1 cellular context compared by ENCODE assay signal in the genomic region with DNA sequence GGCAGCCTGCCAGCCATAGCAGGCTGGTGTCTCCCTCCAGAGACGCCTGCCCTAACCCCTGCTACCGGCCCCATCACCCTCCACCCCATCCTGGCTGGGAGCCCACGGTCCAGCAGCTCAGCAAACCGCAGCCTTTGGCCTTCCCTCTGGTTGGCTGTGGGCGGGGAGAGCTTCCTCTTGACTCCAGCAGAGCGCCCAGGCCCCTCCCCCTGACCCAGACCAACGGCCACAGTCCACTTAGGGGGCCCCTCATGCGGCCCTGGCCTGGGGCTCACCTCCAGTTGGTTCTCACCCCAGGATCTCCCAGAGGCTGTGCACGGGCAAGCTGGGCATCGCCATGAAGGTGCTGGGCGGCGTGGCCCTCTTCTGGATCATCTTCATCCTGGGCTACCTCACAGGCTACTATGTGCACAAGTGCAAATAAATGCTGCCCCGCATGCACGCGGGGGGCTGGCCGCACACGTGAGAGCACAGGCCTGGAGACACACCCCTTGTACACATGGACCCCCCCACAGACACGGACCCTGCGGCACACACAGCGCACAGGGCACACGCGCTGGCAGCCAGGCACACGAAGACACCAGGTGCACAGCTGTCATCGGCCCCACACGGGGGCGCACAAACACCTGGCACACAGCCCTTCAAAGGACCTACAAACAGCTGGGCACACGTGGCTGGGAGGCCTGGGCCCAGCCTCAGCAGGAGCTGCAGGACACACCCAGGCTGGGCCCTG.
TF ChIP-seq lines count a peak whose summit lies in the region.

No MANE protein-coding gene starts in this region.

TF ChIP-seq in K562, 482 proteins besides CTCF, POLR2A, EP300 and RAD21 (continued from another document and continues in another):
- 0 out of 2 replicates have a peak, but pooled peaks have one; percentile 93 for TF ChIP-seq RERE (CRISPR knock-in tag; IDR thresholded peaks at IDR 0.05; ENCODE audit: borderline replicate concordance)
- TF ChIP-seq, protein P1, sequence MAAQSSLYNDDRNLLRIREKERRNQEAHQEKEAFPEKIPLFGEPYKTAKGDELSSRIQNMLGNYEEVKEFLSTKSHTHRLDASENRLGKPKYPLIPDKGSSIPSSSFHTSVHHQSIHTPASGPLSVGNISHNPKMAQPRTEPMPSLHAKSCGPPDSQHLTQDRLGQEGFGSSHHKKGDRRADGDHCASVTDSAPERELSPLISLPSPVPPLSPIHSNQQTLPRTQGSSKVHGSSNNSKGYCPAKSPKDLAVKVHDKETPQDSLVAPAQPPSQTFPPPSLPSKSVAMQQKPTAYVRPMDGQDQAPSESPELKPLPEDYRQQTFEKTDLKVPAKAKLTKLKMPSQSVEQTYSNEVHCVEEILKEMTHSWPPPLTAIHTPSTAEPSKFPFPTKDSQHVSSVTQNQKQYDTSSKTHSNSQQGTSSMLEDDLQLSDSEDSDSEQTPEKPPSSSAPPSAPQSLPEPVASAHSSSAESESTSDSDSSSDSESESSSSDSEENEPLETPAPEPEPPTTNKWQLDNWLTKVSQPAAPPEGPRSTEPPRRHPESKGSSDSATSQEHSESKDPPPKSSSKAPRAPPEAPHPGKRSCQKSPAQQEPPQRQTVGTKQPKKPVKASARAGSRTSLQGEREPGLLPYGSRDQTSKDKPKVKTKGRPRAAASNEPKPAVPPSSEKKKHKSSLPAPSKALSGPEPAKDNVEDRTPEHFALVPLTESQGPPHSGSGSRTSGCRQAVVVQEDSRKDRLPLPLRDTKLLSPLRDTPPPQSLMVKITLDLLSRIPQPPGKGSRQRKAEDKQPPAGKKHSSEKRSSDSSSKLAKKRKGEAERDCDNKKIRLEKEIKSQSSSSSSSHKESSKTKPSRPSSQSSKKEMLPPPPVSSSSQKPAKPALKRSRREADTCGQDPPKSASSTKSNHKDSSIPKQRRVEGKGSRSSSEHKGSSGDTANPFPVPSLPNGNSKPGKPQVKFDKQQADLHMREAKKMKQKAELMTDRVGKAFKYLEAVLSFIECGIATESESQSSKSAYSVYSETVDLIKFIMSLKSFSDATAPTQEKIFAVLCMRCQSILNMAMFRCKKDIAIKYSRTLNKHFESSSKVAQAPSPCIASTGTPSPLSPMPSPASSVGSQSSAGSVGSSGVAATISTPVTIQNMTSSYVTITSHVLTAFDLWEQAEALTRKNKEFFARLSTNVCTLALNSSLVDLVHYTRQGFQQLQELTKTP (IDR thresholded peaks at IDR 0.05; ENCODE audit: low read depth in 1 of 2, partially characterized antibody in 2 of 2) = no peak
- TF ChIP-seq ASH1L (IDR thresholded peaks at IDR 0.05; ENCODE audit: borderline replicate concordance, low read depth, partially characterized antibody) = no peak
- no peak for TF ChIP-seq MEF2A (IDR thresholded peaks at IDR 0.05; ENCODE audit: control insufficient read depth, low read depth, low read length)
- TF ChIP-seq, protein P2, sequence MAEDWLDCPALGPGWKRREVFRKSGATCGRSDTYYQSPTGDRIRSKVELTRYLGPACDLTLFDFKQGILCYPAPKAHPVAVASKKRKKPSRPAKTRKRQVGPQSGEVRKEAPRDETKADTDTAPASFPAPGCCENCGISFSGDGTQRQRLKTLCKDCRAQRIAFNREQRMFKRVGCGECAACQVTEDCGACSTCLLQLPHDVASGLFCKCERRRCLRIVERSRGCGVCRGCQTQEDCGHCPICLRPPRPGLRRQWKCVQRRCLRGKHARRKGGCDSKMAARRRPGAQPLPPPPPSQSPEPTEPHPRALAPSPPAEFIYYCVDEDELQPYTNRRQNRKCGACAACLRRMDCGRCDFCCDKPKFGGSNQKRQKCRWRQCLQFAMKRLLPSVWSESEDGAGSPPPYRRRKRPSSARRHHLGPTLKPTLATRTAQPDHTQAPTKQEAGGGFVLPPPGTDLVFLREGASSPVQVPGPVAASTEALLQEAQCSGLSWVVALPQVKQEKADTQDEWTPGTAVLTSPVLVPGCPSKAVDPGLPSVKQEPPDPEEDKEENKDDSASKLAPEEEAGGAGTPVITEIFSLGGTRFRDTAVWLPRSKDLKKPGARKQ (CRISPR knock-in tag; IDR thresholded peaks at IDR 0.05) = no peak
- no peak for TF ChIP-seq CSDE1 (IDR thresholded peaks at IDR 0.05)
- no peak for TF ChIP-seq SP2 (IDR thresholded peaks at IDR 0.05; ENCODE audit: extremely low read depth, low read depth, low read length, poor library complexity, severe bottlenecking)
- TF ChIP-seq NFRKB (IDR thresholded peaks at IDR 0.05; ENCODE audit: low read depth) = no peak
- no peak for TF ChIP-seq BDP1 (IDR thresholded peaks at IDR 0.05; ENCODE audit: insufficient read depth, insufficient read length)
- peak; percentile 88 for TF ChIP-seq RBM22 (IDR thresholded peaks at IDR 0.05; ENCODE audit: low read depth, low read length, poor library complexity, severe bottlenecking)
- TF ChIP-seq KAT2B (IDR thresholded peaks at IDR 0.05; ENCODE audit: low read depth, low read length) = peak; percentile 53
- TF ChIP-seq ZFP30 (CRISPR knock-in tag; IDR thresholded peaks at IDR 0.05; ENCODE audit: borderline replicate concordance) = no peak
- TF ChIP-seq CCAR2 (IDR thresholded peaks at IDR 0.05; ENCODE audit: low read depth, low read length) = no peak
- TF ChIP-seq MCM3 (IDR thresholded peaks at IDR 0.05) = no peak
- no peak for TF ChIP-seq IRF2 (CRISPR knock-in tag; IDR thresholded peaks at IDR 0.05)
- TF ChIP-seq, protein P3, sequence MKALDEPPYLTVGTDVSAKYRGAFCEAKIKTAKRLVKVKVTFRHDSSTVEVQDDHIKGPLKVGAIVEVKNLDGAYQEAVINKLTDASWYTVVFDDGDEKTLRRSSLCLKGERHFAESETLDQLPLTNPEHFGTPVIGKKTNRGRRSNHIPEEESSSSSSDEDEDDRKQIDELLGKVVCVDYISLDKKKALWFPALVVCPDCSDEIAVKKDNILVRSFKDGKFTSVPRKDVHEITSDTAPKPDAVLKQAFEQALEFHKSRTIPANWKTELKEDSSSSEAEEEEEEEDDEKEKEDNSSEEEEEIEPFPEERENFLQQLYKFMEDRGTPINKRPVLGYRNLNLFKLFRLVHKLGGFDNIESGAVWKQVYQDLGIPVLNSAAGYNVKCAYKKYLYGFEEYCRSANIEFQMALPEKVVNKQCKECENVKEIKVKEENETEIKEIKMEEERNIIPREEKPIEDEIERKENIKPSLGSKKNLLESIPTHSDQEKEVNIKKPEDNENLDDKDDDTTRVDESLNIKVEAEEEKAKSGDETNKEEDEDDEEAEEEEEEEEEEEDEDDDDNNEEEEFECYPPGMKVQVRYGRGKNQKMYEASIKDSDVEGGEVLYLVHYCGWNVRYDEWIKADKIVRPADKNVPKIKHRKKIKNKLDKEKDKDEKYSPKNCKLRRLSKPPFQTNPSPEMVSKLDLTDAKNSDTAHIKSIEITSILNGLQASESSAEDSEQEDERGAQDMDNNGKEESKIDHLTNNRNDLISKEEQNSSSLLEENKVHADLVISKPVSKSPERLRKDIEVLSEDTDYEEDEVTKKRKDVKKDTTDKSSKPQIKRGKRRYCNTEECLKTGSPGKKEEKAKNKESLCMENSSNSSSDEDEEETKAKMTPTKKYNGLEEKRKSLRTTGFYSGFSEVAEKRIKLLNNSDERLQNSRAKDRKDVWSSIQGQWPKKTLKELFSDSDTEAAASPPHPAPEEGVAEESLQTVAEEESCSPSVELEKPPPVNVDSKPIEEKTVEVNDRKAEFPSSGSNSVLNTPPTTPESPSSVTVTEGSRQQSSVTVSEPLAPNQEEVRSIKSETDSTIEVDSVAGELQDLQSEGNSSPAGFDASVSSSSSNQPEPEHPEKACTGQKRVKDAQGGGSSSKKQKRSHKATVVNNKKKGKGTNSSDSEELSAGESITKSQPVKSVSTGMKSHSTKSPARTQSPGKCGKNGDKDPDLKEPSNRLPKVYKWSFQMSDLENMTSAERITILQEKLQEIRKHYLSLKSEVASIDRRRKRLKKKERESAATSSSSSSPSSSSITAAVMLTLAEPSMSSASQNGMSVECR (CRISPR knock-in tag; IDR thresholded peaks at IDR 0.05) = peak; percentile 92
- no peak for TF ChIP-seq PHF21A (IDR thresholded peaks at IDR 0.05; ENCODE audit: borderline replicate concordance, low read depth)
- TF ChIP-seq, protein P4, sequence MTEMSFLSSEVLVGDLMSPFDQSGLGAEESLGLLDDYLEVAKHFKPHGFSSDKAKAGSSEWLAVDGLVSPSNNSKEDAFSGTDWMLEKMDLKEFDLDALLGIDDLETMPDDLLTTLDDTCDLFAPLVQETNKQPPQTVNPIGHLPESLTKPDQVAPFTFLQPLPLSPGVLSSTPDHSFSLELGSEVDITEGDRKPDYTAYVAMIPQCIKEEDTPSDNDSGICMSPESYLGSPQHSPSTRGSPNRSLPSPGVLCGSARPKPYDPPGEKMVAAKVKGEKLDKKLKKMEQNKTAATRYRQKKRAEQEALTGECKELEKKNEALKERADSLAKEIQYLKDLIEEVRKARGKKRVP (CRISPR knock-in tag; IDR thresholded peaks at IDR 0.05) = no peak
- no peak for TF ChIP-seq RBM15 (IDR thresholded peaks at IDR 0.05; ENCODE audit: insufficient read depth, low read length)
- peak; percentile 41; the same call in 1 of the 2 replicates for TF ChIP-seq E2F3 (CRISPR knock-in tag; IDR thresholded peaks at IDR 0.05)
- TF ChIP-seq GTF3C2 (IDR thresholded peaks at IDR 0.05; ENCODE audit: borderline replicate concordance, extremely low read depth, insufficient read length) = no peak
- TF ChIP-seq SMAD1 (IDR thresholded peaks at IDR 0.05; ENCODE audit: low read depth, low read length, partially characterized antibody) = no peak
- peak; percentile 82 to 86; a peak in 2 of 4 replicates for TF ChIP-seq SIN3A (IDR thresholded peaks at IDR 0.05; ENCODE audit: borderline replicate concordance in 2 of 2, control insufficient read depth in 1 of 2, low read depth in 2 of 2, low read length in 2 of 2)
- peak; percentile 83 for TF ChIP-seq CTBP1 (IDR thresholded peaks at IDR 0.05; ENCODE audit: borderline replicate concordance)
- TF ChIP-seq, protein P5, sequence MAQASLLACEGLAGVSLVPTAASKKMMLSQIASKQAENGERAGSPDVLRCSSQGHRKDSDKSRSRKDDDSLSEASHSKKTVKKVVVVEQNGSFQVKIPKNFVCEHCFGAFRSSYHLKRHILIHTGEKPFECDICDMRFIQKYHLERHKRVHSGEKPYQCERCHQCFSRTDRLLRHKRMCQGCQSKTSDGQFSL (CRISPR knock-in tag; IDR thresholded peaks at IDR 0.05) = peak; percentile 91
- TF ChIP-seq, protein P5 (tag; IDR thresholded peaks at IDR 0.05) = peak in 1 of 2 experiments; percentile 34; a peak in 1 of 4 replicates
- TF ChIP-seq ZNF124 (CRISPR knock-in tag; IDR thresholded peaks at IDR 0.05) = no peak
- TF ChIP-seq, protein P6, sequence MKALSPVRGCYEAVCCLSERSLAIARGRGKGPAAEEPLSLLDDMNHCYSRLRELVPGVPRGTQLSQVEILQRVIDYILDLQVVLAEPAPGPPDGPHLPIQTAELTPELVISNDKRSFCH (CRISPR knock-in tag; IDR thresholded peaks at IDR 0.05) = no peak
- TF ChIP-seq, protein P6 (tag; IDR thresholded peaks at IDR 0.05) = peak; percentile 93
